1 cellular context compared by ENCODE assay signal in the genomic region with DNA sequence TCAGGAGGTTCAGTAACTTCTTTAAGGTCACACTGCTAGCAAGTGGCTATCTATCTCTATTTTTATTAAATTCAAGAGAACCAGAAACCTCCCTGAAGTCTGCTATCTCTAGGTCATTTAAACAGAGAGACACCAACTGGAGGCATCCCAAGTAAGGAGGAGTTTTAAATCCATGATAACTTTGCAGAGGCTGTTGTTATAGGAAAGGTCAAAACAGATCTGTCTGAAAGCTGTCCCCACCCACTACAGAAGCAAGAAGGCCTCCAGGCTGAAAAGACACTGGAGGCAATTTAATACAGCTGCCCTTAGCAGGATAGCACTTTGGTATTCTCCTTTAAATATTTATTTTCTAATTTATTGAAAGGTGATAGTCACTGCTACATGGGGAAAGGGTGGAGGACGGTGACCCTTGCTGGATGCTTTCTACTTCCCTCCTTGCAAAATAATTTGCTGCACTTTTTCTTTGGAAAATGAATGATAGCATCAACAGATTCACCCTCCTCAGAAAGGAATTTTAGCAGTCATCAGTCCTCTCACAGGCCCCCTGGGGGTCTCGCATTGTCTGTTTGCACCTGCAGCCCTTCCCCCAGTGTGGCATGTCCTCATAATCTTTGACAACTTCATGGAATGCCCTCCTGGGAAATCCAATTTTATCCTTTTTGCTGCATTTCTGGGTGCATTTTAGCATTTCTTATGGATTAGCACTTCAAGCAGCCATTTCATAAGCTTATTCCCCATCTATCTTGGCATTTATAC.
TF ChIP-seq lines count a peak whose summit lies in the region.

No MANE protein-coding gene starts in this region.

TF ChIP-seq in IMR-90, 13 proteins besides CTCF, POLR2A, EP300 and RAD21 (continued from another document):
- TF ChIP-seq SMC3 (IDR thresholded peaks at IDR 0.05; ENCODE audit: low read depth, low read length) (no peak), BHLHE40 (IDR thresholded peaks at IDR 0.05; ENCODE audit: low read depth, low read length) (no peak), RCOR1 (IDR thresholded peaks at IDR 0.05; ENCODE audit: insufficient replicate concordance, low read length) (no peak), FOS (IDR thresholded peaks at IDR 0.05; ENCODE audit: low read depth, low read length) (no peak), NFE2L2 (IDR thresholded peaks at IDR 0.05; ENCODE audit: low read depth, low read length) (no peak), CEBPB (IDR thresholded peaks at IDR 0.05; ENCODE audit: low read depth, low read length) (no peak)
- TF ChIP-seq, protein P1, sequence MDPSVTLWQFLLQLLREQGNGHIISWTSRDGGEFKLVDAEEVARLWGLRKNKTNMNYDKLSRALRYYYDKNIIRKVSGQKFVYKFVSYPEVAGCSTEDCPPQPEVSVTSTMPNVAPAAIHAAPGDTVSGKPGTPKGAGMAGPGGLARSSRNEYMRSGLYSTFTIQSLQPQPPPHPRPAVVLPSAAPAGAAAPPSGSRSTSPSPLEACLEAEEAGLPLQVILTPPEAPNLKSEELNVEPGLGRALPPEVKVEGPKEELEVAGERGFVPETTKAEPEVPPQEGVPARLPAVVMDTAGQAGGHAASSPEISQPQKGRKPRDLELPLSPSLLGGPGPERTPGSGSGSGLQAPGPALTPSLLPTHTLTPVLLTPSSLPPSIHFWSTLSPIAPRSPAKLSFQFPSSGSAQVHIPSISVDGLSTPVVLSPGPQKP (IDR thresholded peaks at IDR 0.05; ENCODE audit: borderline replicate concordance, low read depth, low read length): no peak
